ENCODE assay signal across 8 cellular contexts in the genomic region with DNA sequence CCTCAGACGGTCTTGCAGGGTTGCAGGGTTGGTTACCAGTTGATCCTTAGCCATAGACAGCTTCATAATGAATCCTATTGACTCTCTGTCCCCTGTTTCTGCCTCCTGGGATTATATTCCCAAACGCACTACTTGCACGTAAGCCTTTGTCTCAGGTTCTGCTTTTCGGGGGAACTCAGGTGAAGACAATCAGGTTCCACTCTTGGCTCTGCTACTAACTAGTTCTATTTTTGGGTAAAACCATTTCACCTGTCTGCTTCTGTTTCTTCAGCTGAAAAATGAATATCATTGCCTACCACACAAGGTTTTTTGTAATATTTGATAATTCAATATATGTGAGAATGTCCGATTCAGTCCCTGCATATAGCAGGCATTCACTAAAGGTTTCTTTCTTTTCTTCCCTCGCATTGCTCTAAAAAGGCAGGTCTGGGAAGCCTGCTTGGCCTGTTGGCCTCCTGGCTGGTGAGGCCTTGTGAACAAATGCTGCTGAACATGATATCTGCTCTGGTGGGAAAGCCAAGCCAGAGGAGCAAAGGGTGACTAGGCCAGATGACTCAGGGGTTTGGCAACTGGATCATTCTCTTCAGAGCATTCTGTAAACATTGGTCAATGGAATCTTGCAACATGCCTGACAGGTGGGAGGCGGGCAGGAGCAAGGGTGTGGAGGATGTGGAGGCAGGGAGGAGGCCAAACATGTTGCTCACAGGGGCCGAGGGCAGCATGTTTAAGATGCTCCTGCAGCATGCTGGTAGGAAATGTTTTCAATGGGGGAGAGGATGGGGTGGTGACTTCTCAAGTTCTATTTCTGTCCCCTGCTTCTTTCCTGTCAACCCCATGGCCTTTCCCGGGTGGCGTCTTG. TPM values are rescaled to one million over a fixed set of nuclear protein-coding genes. Genes with fewer than 3 reads are reported as not detected.
A peak's percentile ranks its signal among the peaks of the same experiment; 100 is the strongest.
DNase-seq lines count a peak whose midpoint lies in the region; ATAC-seq and TF ChIP-seq lines count a peak whose summit lies in the region.

No MANE protein-coding gene starts in this region.

- peaks cover 8 to 9% (median 8%) of the 10 kb centered on the region in 3 donors for H3K4me1 Mint-ChIP-seq in T-cell

- H3K9me3 Mint-ChIP-seq in T-cell: no peaks in the 10 kb centered on the region

- H3K27ac ChIP-seq in epithelial cell of prostate: peak overlapping the region; percentile 96

- H3K27ac Mint-ChIP-seq in T-cell: no peak overlapping the region

- in situ Hi-C loops in Caki2 (cut with HindIII; ENCODE audit: low pct_unique_long_range_greater_than_20kb, low sequenced_read_pairs): no loop called here

- peak; percentile 89 for DNase-seq in Caki2 (ENCODE audit: low read depth)
- DNase-seq in NCI-H69 (lab: John Stamatoyannopoulos, UW): peak; percentile 83
- DNase-seq in epithelial cell of prostate (ENCODE audit: low read depth, low spot score): peak; percentile 100
- peak; percentile 70 for DNase-seq in omental fat pad (ENCODE audit: low spot score)
- no peak for DNase-seq in T-cell
- no peak for DNase-seq in NCI-H1436 treated with DMSO at 0.1 percent for 48 hours (lab: John Stamatoyannopoulos, UW)

- CTCF ChIA-PET in T-cell (lab: Charles Lee): interaction anchor here in 1 of 2 donors (0.6 kb wide), 1 partner anchor 100 kb away, joined by 3 read pairs; no protein-coding TSS in a partner anchor

- H3K4me3 Mint-ChIP-seq in T-cell: no peak overlapping the region

- ATAC-seq in omental fat pad (ENCODE audit: low FRiP score): peak; percentile 89
- no peak for ATAC-seq in T-cell (replicated peaks in 1 of 4)
- no peak for ATAC-seq in GM18519 (IDR thresholded peaks at IDR 0.05; ENCODE audit: low FRiP score, unreplicated experiment)
- ATAC-seq in HG03565 (IDR thresholded peaks at IDR 0.05; ENCODE audit: unreplicated experiment): no peak

- no peak for TF ChIP-seq CTCF in omental fat pad (IDR thresholded peaks at IDR 0.05)

- H3K36me3 Mint-ChIP-seq in T-cell: no peaks in the 10 kb centered on the region

- H3K27me3 Mint-ChIP-seq in T-cell: peaks cover 0 to 8% of the 10 kb centered on the region in 2 donors

- POLR2A ChIA-PET in T-cell (lab: Charles Lee): no interaction called here

RNA-seq across cellular contexts. Expression of gene IER5, which starts 23.8 kb away (rescaled TPM):
- 12.5 and 15.1 TPM in 2 replicates for total RNA-seq in Caki2 (2014; rRNA removed; shearing (Covaris generic); ENCODE audit: low replicate concordance)
- total RNA-seq in omental fat pad (10 to 100 TPM in 2 of 4 donors, 1 to 10 TPM in 2; 6.7 to 45.4 (median 19.5) TPM), T-cell (10 to 100 TPM; 26.6 to 85.5 (median 32.2) TPM)

Comparison
In these comparisons a context has a peak if more than half of its experiments do, and no peak if none do; other contexts are left out.
1. DNase-seq: peak in Caki2 (single experiment), NCI-H69 (single experiment), epithelial cell of prostate (single experiment) and omental fat pad (single experiment); none in T-cell (0 of 34) and NCI-H1436 treated with DMSO at 0.1 percent for 48 hours (single experiment).